ENCODE assay signal across 21 cellular contexts in genomic region chr11:45075519-45075918, GRCh38.
DNase-seq lines count a peak whose midpoint lies in the region; ATAC-seq and TF ChIP-seq lines count a peak whose summit lies in the region.
"Had no signal": no experiment of that assay in that cellular context is flagged by ENCODE, and none has a peak within 500 bp of the region (broad histone marks: within the 10 kb centered on the region; RNA-seq: fewer than 3 reads in every experiment).

No MANE protein-coding gene starts in this region.

- no peaks in the 10 kb centered on the region for H3K36me3 ChIP-seq in BLaER1 treated with 17β-estradiol and CSF1 and Interleukin-3, amounts not matched to agents 10 nM and 100 nM
- H3K36me3 ChIP-seq in neural progenitor cell = no peaks in the 10 kb centered on the region
- H3K36me3 ChIP-seq: BE2C had no signal

- no peaks in the 10 kb centered on the region for H3K79me2 ChIP-seq in neural progenitor cell (ENCODE audit: low read depth)

- H3K27ac ChIP-seq in BLaER1 treated with 17β-estradiol and CSF1 and Interleukin-3, amounts not matched to agents 10 nM and 100 nM = peak overlapping the region in 4 of 11 experiments; percentile 76 to 83 (median 80); a peak in 5 of 22 replicates
- H3K27ac ChIP-seq in neural progenitor cell = no peak overlapping the region
- H3K27ac ChIP-seq: 22Rv1, GM23248 had no signal

- H4K20me1 ChIP-seq in BLaER1 treated with 17β-estradiol and CSF1 and Interleukin-3, amounts not matched to agents 10 nM and 100 nM = no peaks in the 10 kb centered on the region
- no peaks in the 10 kb centered on the region for H4K20me1 ChIP-seq in neural progenitor cell (ENCODE audit: low read depth)

- no peaks in the 10 kb centered on the region for H3K27me3 ChIP-seq in BLaER1 treated with 17β-estradiol and CSF1 and Interleukin-3, amounts not matched to agents 10 nM and 100 nM
- no peaks in the 10 kb centered on the region for H3K27me3 ChIP-seq in neural progenitor cell
- H3K27me3 ChIP-seq: BE2C had no signal

- no peak overlapping the region for H2AFZ ChIP-seq in neural progenitor cell (replicated peaks)
- H2AFZ ChIP-seq: GM23248 had no signal

- no peaks in the 10 kb centered on the region for H3K27me3 Mint-ChIP-seq in activated naive CD4-positive, alpha-beta T cell treated with anti-CD3 and anti-CD28 coated beads, Interleukin-2, amount 50 U/mL, for 24 hours
- H3K27me3 Mint-ChIP-seq in activated naive CD4-positive, alpha-beta T cell treated with anti-CD3 and anti-CD28 coated beads, Interleukin-2, amount 10 ng/mL, durations not matched to agents 7 days and 5 days = peaks cover 18% of the 10 kb centered on the region
- peaks cover 17% of the 10 kb centered on the region for H3K27me3 Mint-ChIP-seq in neural progenitor cell (ENCODE audit: insufficient read depth, low read depth)
- H3K27me3 Mint-ChIP-seq in stimulated activated memory B cell treated with anti-CD40 and anti-IgM and Interleukin-4, amounts not matched to agents 10 μg/mL and 1 μg/mL and 100 μg/mL, for 72 hours = no peaks in the 10 kb centered on the region
- H3K27me3 Mint-ChIP-seq: CD4-positive, alpha-beta T cell; CD8-positive, alpha-beta memory T cell had no signal

- TF ChIP-seq CTCF in neural progenitor cell (IDR thresholded peaks at IDR 0.05) = no peak

- peaks cover 30% of the 10 kb centered on the region for H3F3A ChIP-seq in neural progenitor cell (ENCODE audit: low read depth)

- H3K9ac ChIP-seq in BLaER1 treated with 17β-estradiol and CSF1 and Interleukin-3, amounts not matched to agents 10 nM and 100 nM = peak overlapping the region in 3 of 11 experiments; percentile 13 to 66 (median 18); a peak in 3 of 22 replicates
- no peak overlapping the region for H3K9ac ChIP-seq in neural progenitor cell
- H3K9ac ChIP-seq: GM23248 had no signal

- DNase-seq in activated naive CD4-positive, alpha-beta T cell treated with anti-CD3 and anti-CD28 coated beads, Interleukin-2, amount 10 ng/mL, durations not matched to agents 7 days and 5 days = no peak
- DNase-seq in neural progenitor cell (ENCODE audit: low spot score) = no peak
- DNase-seq in SIG-M5 treated with dmso at 0.1 percent for 504 hours (lab: John Stamatoyannopoulos, UW; ENCODE audit: unreplicated experiment) = no peak
- DNase-seq in C1 segment of cervical spinal cord (lab: John Stamatoyannopoulos, UW) = no peak
- DNase-seq in central memory CD4-positive, alpha-beta T cell = no peak
- DNase-seq: BE2C; CD4-positive, alpha-beta T cell; CD8-positive, alpha-beta memory T cell; DMS 273 treated with DMSO at 0.1 percent for 48 hours; DMS79; EL; GDM1; GM23248; H7; HCEC 1CT had no signal

- H3K9me3 Mint-ChIP-seq in activated naive CD4-positive, alpha-beta T cell treated with anti-CD3 and anti-CD28 coated beads, Interleukin-2, amount 50 U/mL, for 24 hours = no peaks in the 10 kb centered on the region
- H3K9me3 Mint-ChIP-seq in activated naive CD4-positive, alpha-beta T cell treated with anti-CD3 and anti-CD28 coated beads, Interleukin-2, amount 10 ng/mL, durations not matched to agents 7 days and 5 days = no peaks in the 10 kb centered on the region
- no peaks in the 10 kb centered on the region for H3K9me3 Mint-ChIP-seq in neural progenitor cell
- no peaks in the 10 kb centered on the region for H3K9me3 Mint-ChIP-seq in stimulated activated memory B cell treated with anti-CD40 and anti-IgM and Interleukin-4, amounts not matched to agents 10 μg/mL and 1 μg/mL and 100 μg/mL, for 72 hours
- H3K9me3 Mint-ChIP-seq: CD14-positive monocyte; CD4-positive, alpha-beta T cell; CD8-positive, alpha-beta memory T cell had no signal

- no peaks in the 10 kb centered on the region for H3K9me3 ChIP-seq in BLaER1 treated with 17β-estradiol and CSF1 and Interleukin-3, amounts not matched to agents 10 nM and 100 nM (replicated peaks in 1 of 11)
- H3K9me3 ChIP-seq in neural progenitor cell (ENCODE audit: low read depth) = no peaks in the 10 kb centered on the region
- H3K9me3 ChIP-seq: BE2C had no signal

- H3K36me3 Mint-ChIP-seq in activated naive CD4-positive, alpha-beta T cell treated with anti-CD3 and anti-CD28 coated beads, Interleukin-2, amount 50 U/mL, for 24 hours = no peaks in the 10 kb centered on the region
- no peaks in the 10 kb centered on the region for H3K36me3 Mint-ChIP-seq in activated naive CD4-positive, alpha-beta T cell treated with anti-CD3 and anti-CD28 coated beads, Interleukin-2, amount 10 ng/mL, durations not matched to agents 7 days and 5 days
- no peaks in the 10 kb centered on the region for H3K36me3 Mint-ChIP-seq in neural progenitor cell
- no peaks in the 10 kb centered on the region for H3K36me3 Mint-ChIP-seq in stimulated activated memory B cell treated with anti-CD40 and anti-IgM and Interleukin-4, amounts not matched to agents 10 μg/mL and 1 μg/mL and 100 μg/mL, for 72 hours
- H3K36me3 Mint-ChIP-seq: CD14-positive monocyte; CD8-positive, alpha-beta memory T cell had no signal

- peak overlapping the region; percentile 33 to 95 (median 83); a peak in 21 of 22 replicates for H3K4me2 ChIP-seq in BLaER1 treated with 17β-estradiol and CSF1 and Interleukin-3, amounts not matched to agents 10 nM and 100 nM
- peak overlapping the region; percentile 38 for H3K4me2 ChIP-seq in neural progenitor cell

- no peak overlapping the region for H3K4me3 Mint-ChIP-seq in activated naive CD4-positive, alpha-beta T cell treated with anti-CD3 and anti-CD28 coated beads, Interleukin-2, amount 50 U/mL, for 24 hours
- H3K4me3 Mint-ChIP-seq in activated naive CD4-positive, alpha-beta T cell treated with anti-CD3 and anti-CD28 coated beads, Interleukin-2, amount 10 ng/mL, durations not matched to agents 7 days and 5 days = no peak overlapping the region
- H3K4me3 Mint-ChIP-seq in neural progenitor cell = no peak overlapping the region
- no peak overlapping the region for H3K4me3 Mint-ChIP-seq in stimulated activated memory B cell treated with anti-CD40 and anti-IgM and Interleukin-4, amounts not matched to agents 10 μg/mL and 1 μg/mL and 100 μg/mL, for 72 hours
- H3K4me3 Mint-ChIP-seq: CD14-positive monocyte; CD4-positive, alpha-beta T cell; CD8-positive, alpha-beta memory T cell had no signal

- peak overlapping the region; percentile 6 for H3K27ac Mint-ChIP-seq in activated naive CD4-positive, alpha-beta T cell treated with anti-CD3 and anti-CD28 coated beads, Interleukin-2, amount 50 U/mL, for 24 hours
- H3K27ac Mint-ChIP-seq in activated naive CD4-positive, alpha-beta T cell treated with anti-CD3 and anti-CD28 coated beads, Interleukin-2, amount 10 ng/mL, durations not matched to agents 7 days and 5 days = no peak overlapping the region
- H3K27ac Mint-ChIP-seq in neural progenitor cell = no peak overlapping the region
- peak overlapping the region; percentile 4 for H3K27ac Mint-ChIP-seq in stimulated activated memory B cell treated with anti-CD40 and anti-IgM and Interleukin-4, amounts not matched to agents 10 μg/mL and 1 μg/mL and 100 μg/mL, for 72 hours
- H3K27ac Mint-ChIP-seq: CD14-positive monocyte; CD4-positive, alpha-beta T cell had no signal

- ATAC-seq in stimulated activated memory B cell treated with anti-CD40 and anti-IgM and Interleukin-4, amounts not matched to agents 10 μg/mL and 1 μg/mL and 100 μg/mL, for 72 hours = no peak
- ATAC-seq: GM12878 had no signal

- H3K4me1 ChIP-seq in BLaER1 treated with 17β-estradiol and CSF1 and Interleukin-3, amounts not matched to agents 10 nM and 100 nM = peaks cover 56 to 100% (median 95%) of the 10 kb centered on the region in 10 experiments
- H3K4me1 ChIP-seq in neural progenitor cell = peaks cover 42% of the 10 kb centered on the region
- H3K4me1 ChIP-seq: BE2C had no signal

- H3K4me3 ChIP-seq in BLaER1 treated with 17β-estradiol and CSF1 and Interleukin-3, amounts not matched to agents 10 nM and 100 nM = no peak overlapping the region
- no peak overlapping the region for H3K4me3 ChIP-seq in neural progenitor cell
- H3K4me3 ChIP-seq: GM12878, GM23248 had no signal

- peaks cover 41% of the 10 kb centered on the region for H3K4me1 Mint-ChIP-seq in activated naive CD4-positive, alpha-beta T cell treated with anti-CD3 and anti-CD28 coated beads, Interleukin-2, amount 50 U/mL, for 24 hours
- H3K4me1 Mint-ChIP-seq in activated naive CD4-positive, alpha-beta T cell treated with anti-CD3 and anti-CD28 coated beads, Interleukin-2, amount 10 ng/mL, durations not matched to agents 7 days and 5 days = peaks cover 32% of the 10 kb centered on the region
- peaks cover 32% of the 10 kb centered on the region for H3K4me1 Mint-ChIP-seq in neural progenitor cell
- H3K4me1 Mint-ChIP-seq in stimulated activated memory B cell treated with anti-CD40 and anti-IgM and Interleukin-4, amounts not matched to agents 10 μg/mL and 1 μg/mL and 100 μg/mL, for 72 hours = peaks cover 49% of the 10 kb centered on the region

- CTCF ChIA-PET in activated naive CD4-positive, alpha-beta T cell treated with anti-CD3 and anti-CD28 coated beads, Interleukin-2, amount 10 ng/mL, durations not matched to agents 7 days and 5 days (lab: Charles Lee) = interaction anchor here (8.0 kb wide), 1 partner anchor 28 kb away, joined by 41 read pairs; no protein-coding TSS in a partner anchor

Comparison
In these comparisons a context has a peak if more than half of its experiments do, and no peak if none do; other contexts are left out.
1. H3K27ac Mint-ChIP-seq: peak in activated naive CD4-positive, alpha-beta T cell treated with anti-CD3 and anti-CD28 coated beads, Interleukin-2, amount 50 U/mL, for 24 hours (single experiment) and stimulated activated memory B cell treated with anti-CD40 and anti-IgM and Interleukin-4, amounts not matched to agents 10 μg/mL and 1 μg/mL and 100 μg/mL, for 72 hours (single experiment); none in activated naive CD4-positive, alpha-beta T cell treated with anti-CD3 and anti-CD28 coated beads, Interleukin-2, amount 10 ng/mL, durations not matched to agents 7 days and 5 days (single experiment) and neural progenitor cell (single experiment).